Comparison of ENCODE assay signal across 8 cellular contexts in the genomic region with DNA sequence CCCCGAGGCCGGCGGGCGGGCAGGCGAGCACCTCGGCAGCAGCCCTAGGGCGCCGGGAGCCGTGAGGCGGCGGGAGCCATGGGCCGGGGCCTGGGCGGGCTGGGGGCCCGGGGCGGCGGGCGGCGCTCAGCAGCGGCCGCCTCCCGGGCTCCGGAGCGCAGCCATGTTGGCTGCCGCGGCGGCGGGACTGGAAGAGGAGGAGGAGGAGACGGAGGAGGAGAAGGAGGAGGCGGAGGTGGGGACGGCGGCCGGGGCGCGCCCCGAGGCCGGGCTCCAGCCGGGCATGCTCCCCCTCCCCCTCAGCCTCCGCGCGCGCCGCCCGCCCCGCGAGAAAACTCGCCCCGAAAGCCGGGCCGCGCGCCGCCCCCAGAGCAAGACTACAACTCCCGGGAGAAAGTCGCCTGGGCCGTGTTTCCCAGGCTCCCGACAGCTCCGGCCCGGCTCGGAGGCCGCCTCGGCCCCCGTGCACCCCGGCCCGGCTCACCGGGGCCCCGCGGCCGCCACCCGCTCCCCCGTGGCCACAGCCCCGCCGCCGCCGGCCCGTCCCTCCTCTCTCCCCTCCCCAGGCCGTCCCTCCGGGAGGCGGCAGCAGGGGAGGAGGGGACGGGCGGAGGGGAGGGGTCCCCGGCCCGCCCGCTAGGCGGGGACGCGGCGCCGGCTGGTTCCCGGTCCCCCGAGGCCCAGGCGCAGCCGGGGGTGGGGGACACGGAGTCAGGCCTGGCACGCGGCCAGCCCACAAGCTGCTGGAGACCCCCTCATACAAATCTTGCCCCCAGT. TPM values are rescaled to one million over a fixed set of nuclear protein-coding genes. Genes with fewer than 3 reads are reported as not detected.
DNase-seq lines count a peak whose midpoint lies in the region; ATAC-seq and TF ChIP-seq lines count a peak whose summit lies in the region.

A gene with protein sequence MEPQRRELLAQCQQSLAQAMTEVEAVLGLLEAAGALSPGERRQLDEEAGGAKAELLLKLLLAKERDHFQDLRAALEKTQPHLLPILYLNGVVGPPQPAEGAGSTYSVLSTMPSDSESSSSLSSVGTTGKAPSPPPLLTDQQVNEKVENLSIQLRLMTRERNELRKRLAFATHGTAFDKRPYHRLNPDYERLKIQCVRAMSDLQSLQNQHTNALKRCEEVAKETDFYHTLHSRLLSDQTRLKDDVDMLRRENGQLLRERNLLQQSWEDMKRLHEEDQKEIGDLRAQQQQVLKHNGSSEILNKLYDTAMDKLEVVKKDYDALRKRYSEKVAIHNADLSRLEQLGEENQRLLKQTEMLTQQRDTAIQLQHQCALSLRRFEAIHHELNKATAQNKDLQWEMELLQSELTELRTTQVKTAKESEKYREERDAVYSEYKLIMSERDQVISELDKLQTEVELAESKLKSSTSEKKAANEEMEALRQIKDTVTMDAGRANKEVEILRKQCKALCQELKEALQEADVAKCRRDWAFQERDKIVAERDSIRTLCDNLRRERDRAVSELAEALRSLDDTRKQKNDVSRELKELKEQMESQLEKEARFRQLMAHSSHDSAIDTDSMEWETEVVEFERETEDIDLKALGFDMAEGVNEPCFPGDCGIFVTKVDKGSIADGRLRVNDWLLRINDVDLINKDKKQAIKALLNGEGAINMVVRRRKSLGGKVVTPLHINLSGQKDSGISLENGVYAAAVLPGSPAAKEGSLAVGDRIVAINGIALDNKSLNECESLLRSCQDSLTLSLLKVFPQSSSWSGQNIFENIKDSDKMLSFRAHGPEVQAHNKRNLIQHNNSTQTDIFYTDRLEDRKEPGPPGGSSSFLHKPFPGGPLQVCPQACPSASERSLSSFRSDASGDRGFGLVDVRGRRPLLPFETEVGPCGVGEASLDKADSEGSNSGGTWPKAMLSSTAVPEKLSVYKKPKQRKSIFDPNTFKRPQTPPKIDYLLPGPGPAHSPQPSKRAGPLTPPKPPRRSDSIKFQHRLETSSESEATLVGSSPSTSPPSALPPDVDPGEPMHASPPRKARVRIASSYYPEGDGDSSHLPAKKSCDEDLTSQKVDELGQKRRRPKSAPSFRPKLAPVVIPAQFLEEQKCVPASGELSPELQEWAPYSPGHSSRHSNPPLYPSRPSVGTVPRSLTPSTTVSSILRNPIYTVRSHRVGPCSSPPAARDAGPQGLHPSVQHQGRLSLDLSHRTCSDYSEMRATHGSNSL (N-terminal part only) (minus strand): TSS at position 190 of the 777 bp plus-strand sequence. CDS start 235 bp downstream, outside the sequence.

- no peaks in the 10 kb centered on the region for H3K9me2 ChIP-seq in PC-9 (ENCODE audit: insufficient read depth)

- peaks cover 19% of the 10 kb centered on the region for H3F3A ChIP-seq in PC-9 (ENCODE audit: insufficient read depth, low read depth)

- no peak for TF ChIP-seq CTCF in PC-9 (conservative IDR thresholded peaks at IDR 0.05)

- CTCF ChIA-PET in PC-9 (lab: Charles Lee): no interaction called here

- H3K79me2 ChIP-seq in PC-9 (ENCODE audit: low read depth): peaks cover 43% of the 10 kb centered on the region

- no peaks in the 10 kb centered on the region for H3K9me3 ChIP-seq in PC-9 (ENCODE audit: insufficient read depth, low read depth)
- H3K9me3 ChIP-seq in iPS-18c (ENCODE audit: control insufficient read depth, insufficient read depth, low read length): no peaks in the 10 kb centered on the region

- no peak within 1 kb of the TSS for H3K27ac ChIP-seq in PC-9

- POLR2A ChIA-PET in PC-9 (lab: Charles Lee; ENCODE audit: unreplicated experiment): interaction anchor here (0.6 to 1.0 kb wide), 2 partner anchors 28 to 70 kb away, joined by 3 to 4 read pairs; no protein-coding TSS in a partner anchor

- peaks cover 20% of the 10 kb centered on the region for H4K20me1 ChIP-seq in PC-9 (ENCODE audit: insufficient read depth)

- intact Hi-C loops in PC-9 (cut with micrococcal nuclease; ENCODE audit: unreplicated experiment): loop anchor here (1.0 to 5.0 kb wide), 4 partner anchors 15 to 80 kb away; no protein-coding TSS in a partner anchor

- peak within 1 kb of the TSS; percentile 95 for H3K4me2 ChIP-seq in PC-9

- peak within 1 kb of the TSS; percentile 80 for H3K4me3 ChIP-seq in PC-9
- H3K4me3 ChIP-seq in iPS-18c (ENCODE audit: insufficient read depth, low read depth, low read length): peak within 1 kb of the TSS; percentile 72
- H3K4me3 ChIP-seq in skeletal muscle cell (ENCODE audit: low read depth, low read length): peak within 1 kb of the TSS; percentile 74

- in situ Hi-C loops in T47D (cut with HindIII; ENCODE audit: low pct_unique_long_range_greater_than_20kb, low sequenced_read_pairs): no loop called here

- peak; percentile 4 for DNase-seq in activated naive CD4-positive, alpha-beta T cell treated with Interleukin-2 at 50 U/mL for 16 hours
- DNase-seq in activated naive CD4-positive, alpha-beta T cell treated with anti-CD3 and anti-CD28 coated beads, Interleukin-2, amount 50 U/mL, for 16 hours: no peak
- DNase-seq in PC-9 (peak in 1 of 2 experiments; percentile 67), T47D (ENCODE audit: low read depth in 1 of 2, low spot score in 1 of 2) (peak; percentile 86 to 89), skeletal muscle cell (ENCODE audit: low read depth) (no peak), KG1 (lab: John Stamatoyannopoulos, UW) (no peak)

- no TSS peak for BruUV-seq in PC-9 (replicated peaks; lab: Mats Ljungman, UMichigan)

- peak within 1 kb of the TSS; percentile 82 for H2AFZ ChIP-seq in PC-9

- no peaks in the 10 kb centered on the region for H3K27me3 ChIP-seq in PC-9 (ENCODE audit: insufficient read depth, low read depth)

- H3K36me3 ChIP-seq in PC-9 (ENCODE audit: low read depth): no peaks in the 10 kb centered on the region

- peak; percentile 65 for ATAC-seq in HG02678 (IDR thresholded peaks at IDR 0.05; ENCODE audit: unreplicated experiment)

- H3K4me1 ChIP-seq in PC-9 (replicated peaks; ENCODE audit: insufficient read depth): peaks cover 32% of the 10 kb centered on the region

RNA-seq across cellular contexts. Expression of the gene that starts here (rescaled TPM):
- total RNA-seq in PC-9 (2021): 75.5 and 81.7 TPM in 2 replicates

Comparison
In these comparisons a context has a peak if more than half of its experiments do, and no peak if none do; other contexts are left out.
1. DNase-seq: peak in activated naive CD4-positive, alpha-beta T cell treated with Interleukin-2 at 50 U/mL for 16 hours (single experiment) and T47D (2 of 2); none in activated naive CD4-positive, alpha-beta T cell treated with anti-CD3 and anti-CD28 coated beads, Interleukin-2, amount 50 U/mL, for 16 hours (single experiment), skeletal muscle cell (single experiment) and KG1 (single experiment).
2. Peak in every context shown above with its lines, with median percentiles within 50 percentile points of each other: H3K4me3 ChIP-seq.